Comparison of ENCODE assay signal across 15 cellular contexts in the genomic region with DNA sequence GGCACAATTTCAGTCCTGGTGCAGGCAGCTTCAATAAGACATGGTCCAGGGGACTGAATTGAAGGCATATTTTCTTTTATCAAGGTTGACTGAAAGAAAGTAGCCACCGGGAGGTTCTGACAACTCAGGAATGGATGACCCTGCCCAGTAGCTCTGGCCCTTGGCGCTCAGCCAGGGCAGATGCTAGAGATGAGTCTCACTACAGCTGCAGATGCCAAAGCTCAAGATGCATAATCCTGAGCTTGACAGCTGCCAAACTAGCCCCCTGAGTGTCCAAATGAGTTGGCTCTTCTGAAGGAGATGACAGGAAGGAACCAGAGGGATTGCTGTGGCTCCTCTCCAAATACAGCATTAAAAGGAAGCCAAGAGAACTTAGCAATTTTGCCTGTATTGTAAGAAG.
DNase-seq lines count a peak whose midpoint lies in the region; ATAC-seq and TF ChIP-seq lines count a peak whose summit lies in the region.
"Had no signal": no experiment of that assay in that cellular context is flagged by ENCODE, and none has a peak within 500 bp of the region (broad histone marks: within the 10 kb centered on the region; RNA-seq: fewer than 3 reads in every experiment).

No MANE protein-coding gene starts in this region.

- H3K9me3 Mint-ChIP-seq in type B pancreatic cell, result no peaks in the 10 kb centered on the region
- H3K9me3 Mint-ChIP-seq: T-helper 1 cell treated with Interleukin-12 subunit alpha and Interleukin-12 subunit beta and Interleukin-4 antibody, amounts not matched to agents 30 μg/mL and 1 μg/mL, for 36 hours had no signal

- no peaks in the 10 kb centered on the region for H4K20me1 ChIP-seq in SK-N-SH (ENCODE audit: insufficient read depth)

- no peaks in the 10 kb centered on the region for H3K36me3 Mint-ChIP-seq in type B pancreatic cell
- H3K36me3 Mint-ChIP-seq: CD4-positive, CD25-positive, alpha-beta regulatory T cell had no signal

- no peak overlapping the region for H3K4me3 ChIP-seq in SK-N-SH (ENCODE audit: low read depth in 2 of 2, low read length in 1 of 2)
- H3K4me3 ChIP-seq in effector memory CD4-positive, alpha-beta T cell (ENCODE audit: insufficient read depth, low read depth, low read length, poor library complexity, severe bottlenecking), result no peak overlapping the region

- H3K4me1 Mint-ChIP-seq in type B pancreatic cell (ENCODE audit: unreplicated experiment), result no peaks in the 10 kb centered on the region
- H3K4me1 Mint-ChIP-seq: CD4-positive, CD25-positive, alpha-beta regulatory T cell had no signal

- no peaks in the 10 kb centered on the region for H3K9me2 ChIP-seq in SK-N-SH

- no peaks in the 10 kb centered on the region for H3K79me2 ChIP-seq in SK-N-SH (ENCODE audit: insufficient read depth)

- no peak overlapping the region for H3K27ac Mint-ChIP-seq in type B pancreatic cell
- H3K27ac Mint-ChIP-seq: CD4-positive, CD25-positive, alpha-beta regulatory T cell; HFFc6; T-helper 1 cell treated with Interleukin-12 subunit alpha and Interleukin-12 subunit beta and Interleukin-4 antibody, amounts not matched to agents 30 μg/mL and 1 μg/mL, for 36 hours had no signal

- no peak overlapping the region for H3K4me3 Mint-ChIP-seq in type B pancreatic cell
- H3K4me3 Mint-ChIP-seq: CD4-positive, CD25-positive, alpha-beta regulatory T cell; HFFc6; T-helper 1 cell treated with Interleukin-12 subunit alpha and Interleukin-12 subunit beta and Interleukin-4 antibody, amounts not matched to agents 30 μg/mL and 1 μg/mL, for 36 hours had no signal

- no peak overlapping the region for H2AFZ ChIP-seq in SK-N-SH (ENCODE audit: low read depth)

- H3K27ac ChIP-seq in SK-N-SH (ENCODE audit: low read depth in 2 of 2, low read length in 1 of 2), result no peak overlapping the region
- no peak overlapping the region for H3K27ac ChIP-seq in effector memory CD4-positive, alpha-beta T cell (ENCODE audit: insufficient read depth, low read length, poor library complexity, severe bottlenecking)

- no peaks in the 10 kb centered on the region; the same call in 1 of the 2 replicates for H3K9me3 ChIP-seq in SK-N-SH
- H3K9me3 ChIP-seq in effector memory CD4-positive, alpha-beta T cell (ENCODE audit: control insufficient read depth, low read length), result no peaks in the 10 kb centered on the region

- TF ChIP-seq EP300 in SK-N-SH (IDR thresholded peaks at IDR 0.05; ENCODE audit: borderline replicate concordance in 1 of 2, low read depth in 1 of 2, low read length in 1 of 2), result peak in 1 of 2 experiments; percentile 28; a peak in 2 of 4 replicates

- H3K4me1 ChIP-seq in SK-N-SH (ENCODE audit: control insufficient read depth in 1 of 2, insufficient read depth in 2 of 2, low read depth in 1 of 2, low read length in 1 of 2), result peaks cover 0 to 22% of the 10 kb centered on the region in 2 experiments; a peak in 2 of 4 replicates
- H3K4me1 ChIP-seq in effector memory CD4-positive, alpha-beta T cell (ENCODE audit: control insufficient read depth, insufficient read depth, low read length, poor library complexity, severe bottlenecking), result no peaks in the 10 kb centered on the region

- TF ChIP-seq CTCF in SK-N-SH (IDR thresholded peaks at IDR 0.05) (no peak), type B pancreatic cell (conservative IDR thresholded peaks at IDR 0.05) (no peak)

- peaks cover 20% of the 10 kb centered on the region for H3K27me3 Mint-ChIP-seq in type B pancreatic cell

- H3K9ac ChIP-seq in SK-N-SH, result no peak overlapping the region

- no peak for ATAC-seq in SK-N-SH treated with all-trans-retinoic acid at 6 μM for 48 hours

- H3K4me2 ChIP-seq in SK-N-SH, result no peak overlapping the region

- POLR2A ChIA-PET in SK-N-SH (lab: Yijun Ruan, JAX), result no interaction called here

- CTCF ChIA-PET in SK-N-SH (lab: Yijun Ruan, JAX), result interaction anchor here (0.9 to 1.5 kb wide), 5 partner anchors 11 to 81 kb away, joined by 3 to 4 read pairs (median 3); partner anchors contain the start of gene NXPH1

- 15% methylated on average over 2 of the region's 2 CpGs for WGBS in SK-N-SH (ENCODE audit: low lambda C conversion rate)

- no peaks in the 10 kb centered on the region for H3K27me3 ChIP-seq in SK-N-SH (ENCODE audit: insufficient read depth)
- H3K27me3 ChIP-seq in effector memory CD4-positive, alpha-beta T cell (replicated peaks; ENCODE audit: control insufficient read depth, insufficient read depth, low read length, poor library complexity, severe bottlenecking), result no peaks in the 10 kb centered on the region

- H3F3A ChIP-seq in SK-N-SH (replicated peaks; ENCODE audit: insufficient read depth), result no peaks in the 10 kb centered on the region

- H3K36me3 ChIP-seq in SK-N-SH (replicated peaks in 1 of 2; ENCODE audit: control insufficient read depth in 1 of 2, insufficient read depth in 2 of 2, low read length in 1 of 2), result no peaks in the 10 kb centered on the region
- no peaks in the 10 kb centered on the region for H3K36me3 ChIP-seq in effector memory CD4-positive, alpha-beta T cell (ENCODE audit: control insufficient read depth, insufficient read depth, low read length)

- DNase-seq in SK-N-SH, result peak; percentile 41
- peak; percentile 82 to 92 for DNase-seq in NCI-H446 (lab: John Stamatoyannopoulos, UW)
- DNase-seq in SHP77 treated with DMSO at 0.1 percent for 48 hours (lab: John Stamatoyannopoulos, UW), result peak; percentile 52
- no peak for DNase-seq in type B pancreatic cell (ENCODE audit: extremely low spot score, unreplicated experiment)
- no peak for DNase-seq in effector memory CD4-positive, alpha-beta T cell
- no peak for DNase-seq in mesenteric fat pad (ENCODE audit: low spot score)
- DNase-seq: AML-193; CD4-positive, CD25-positive, alpha-beta regulatory T cell; GOT3; HFFc6; KBM-7; NCI-H1092 treated with DMSO at 0.1 percent for 48 hours; NCI-H187 had no signal

- peak; percentile 13; the same call in 1 of the 2 replicates for TF ChIP-seq RAD21 in SK-N-SH (IDR thresholded peaks at IDR 0.05; ENCODE audit: low read length)

TF ChIP-seq in SK-N-SH, 30 proteins besides CTCF, POLR2A, EP300 and RAD21:
- peak; percentile 65 for TF ChIP-seq GATA2 (CRISPR knock-in tag; IDR thresholded peaks at IDR 0.05)
- TF ChIP-seq SMC3 (IDR thresholded peaks at IDR 0.05; ENCODE audit: low read depth, low read length), result no peak
TF ChIP-seq in SK-N-SH: peak in this region for 1.

TF ChIP-seq in SK-N-SH treated with all-trans-retinoic acid at 6 μM for 48 hours, 23 proteins besides CTCF, POLR2A, EP300 and RAD21:
- TF ChIP-seq OSR1 (CRISPR knock-in tag; IDR thresholded peaks at IDR 0.05) (no peak), PPARA (CRISPR knock-in tag; IDR thresholded peaks at IDR 0.05; ENCODE audit: borderline replicate concordance) (no peak), RARB (CRISPR knock-in tag; IDR thresholded peaks at IDR 0.05) (no peak), ESRRG (CRISPR knock-in tag; IDR thresholded peaks at IDR 0.05) (no peak), CSRNP3 (CRISPR knock-in tag; IDR thresholded peaks at IDR 0.05) (no peak), ARNTL (CRISPR knock-in tag; IDR thresholded peaks at IDR 0.05; ENCODE audit: borderline replicate concordance, low read depth) (no peak)

Comparison
In these comparisons a context has a peak if more than half of its experiments do, and no peak if none do; other contexts are left out.
1. DNase-seq: peak in SK-N-SH (single experiment), NCI-H446 (2 of 2) and SHP77 treated with DMSO at 0.1 percent for 48 hours (single experiment); none in type B pancreatic cell (single experiment), effector memory CD4-positive, alpha-beta T cell (0 of 3) and mesenteric fat pad (single experiment).